ENCODE assay signal across 8 cellular contexts in genomic region chr20:48257833-48258232, GRCh38.
"Had no signal": no experiment of that assay in that cellular context is flagged by ENCODE, and none has a peak within 500 bp of the region (broad histone marks: within the 10 kb centered on the region; RNA-seq: fewer than 3 reads in every experiment).

No MANE protein-coding gene starts in this region.

- H3K4me1 ChIP-seq: HAP-1 had no signal

- DNase-seq: GM23248, GOT3, H7, KBM-7 had no signal

- FAIRE-seq: HepG2 had no signal

- ATAC-seq: HCT116, HepG2 had no signal

- H3K4me3 ChIP-seq: GM23248, HAP-1 had no signal

- H3K27ac ChIP-seq: GM23248, KMS-11 had no signal

- H3K36me3 ChIP-seq: HAP-1 had no signal
